Comparison of ENCODE assay signal across 19 cellular contexts in the genomic region with DNA sequence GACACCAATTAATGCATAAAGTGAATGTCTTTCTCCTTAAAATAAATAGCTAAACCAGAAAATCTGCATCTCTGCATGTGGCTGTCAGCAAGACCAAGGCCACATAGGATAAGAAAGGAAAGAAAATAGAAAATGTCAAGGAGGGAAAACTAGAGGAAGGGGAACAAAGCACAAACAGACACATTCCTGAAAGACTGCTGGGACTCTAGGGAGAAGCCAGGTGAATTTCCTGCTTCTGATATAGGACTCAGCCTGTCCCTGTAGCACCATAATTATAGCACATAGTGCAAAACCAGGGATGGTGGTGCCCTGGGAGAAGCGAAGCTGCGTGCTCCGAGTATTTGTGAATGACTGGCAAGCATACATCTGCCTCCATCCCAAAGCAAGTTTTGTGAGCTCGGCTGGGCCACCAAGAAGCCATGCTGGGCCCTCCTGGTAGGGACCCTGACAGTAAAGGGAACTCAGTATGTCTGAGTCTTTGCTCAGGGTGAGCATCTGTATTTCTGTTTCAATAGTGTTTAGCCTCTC. TPM values are rescaled to one million over a fixed set of nuclear protein-coding genes. Genes with fewer than 3 reads are reported as not detected.
DNase-seq lines count a peak whose midpoint lies in the region; ATAC-seq and TF ChIP-seq lines count a peak whose summit lies in the region.
"Had no signal": no experiment of that assay in that cellular context is flagged by ENCODE, and none has a peak within 500 bp of the region (broad histone marks: within the 10 kb centered on the region; RNA-seq: fewer than 3 reads in every experiment).

No MANE protein-coding gene starts in this region.

- no peak for TF ChIP-seq POLR2A in sigmoid colon (IDR thresholded peaks at IDR 0.05)

- no peaks in the 10 kb centered on the region for H3K9me2 ChIP-seq in GM23248 (ENCODE audit: insufficient read depth)

- H3K4me1 ChIP-seq in GM23248 (ENCODE audit: insufficient read depth): peaks cover 100% of the 10 kb centered on the region
- H3K4me1 ChIP-seq in sigmoid colon: peaks cover 0 to 100% (median 99%) of the 10 kb centered on the region in 4 donors

- peak overlapping the region; percentile 63 for H3K4me2 ChIP-seq in GM23248 (ENCODE audit: unreplicated experiment)
- H3K4me2 ChIP-seq: KMS-11 had no signal

- in situ Hi-C loops in GM23248 (cut with MboI): no loop called here

- H3F3A ChIP-seq in GM23248 (ENCODE audit: insufficient read depth): peaks cover 100% of the 10 kb centered on the region

- TF ChIP-seq CTCF in WTC11 (IDR thresholded peaks at IDR 0.05): no peak
- TF ChIP-seq CTCF in sigmoid colon (IDR thresholded peaks at IDR 0.05): no peak

- peak overlapping the region; percentile 63 for H3K27ac Mint-ChIP-seq in WTC11
- H3K27ac Mint-ChIP-seq: stimulated activated effector memory CD8-positive, alpha-beta T cell treated with anti-CD3 and anti-CD28 coated beads, Interleukin-12 subunit alpha, Interleukin-12 subunit beta, amount 100 ng/mL, for 72 hours; T-helper 1 cell treated with Interleukin-12 subunit alpha and Interleukin-12 subunit beta and Interleukin-4 antibody, amounts not matched to agents 30 μg/mL and 1 μg/mL, for 36 hours had no signal

- POLR2A ChIA-PET in WTC11 (lab: Charles Lee): interaction anchor here (0.6 to 0.9 kb wide), 3 partner anchors 14 to 1749 kb away, joined by 3 to 5 read pairs (median 3); a partner anchor contains a TSS

- no peak for TF ChIP-seq EP300 in sigmoid colon (IDR thresholded peaks at IDR 0.05)

- H4K20me1 ChIP-seq in GM23248 (ENCODE audit: insufficient read depth): peaks cover 37% of the 10 kb centered on the region

- peaks cover 64% of the 10 kb centered on the region for H3K4me1 Mint-ChIP-seq in WTC11
- H3K4me1 Mint-ChIP-seq: stimulated activated effector memory CD8-positive, alpha-beta T cell treated with anti-CD3 and anti-CD28 coated beads, Interleukin-12 subunit alpha, Interleukin-12 subunit beta, amount 100 ng/mL, for 72 hours had no signal

- ATAC-seq in WTC11 (peak; percentile 51), HG02938 (IDR thresholded peaks at IDR 0.05; ENCODE audit: unreplicated experiment) (no peak), HG03175 (IDR thresholded peaks at IDR 0.05; ENCODE audit: unreplicated experiment) (no peak)
- ATAC-seq: body of pancreas; stimulated activated effector memory CD8-positive, alpha-beta T cell treated with anti-CD3 and anti-CD28 coated beads, Interleukin-12 subunit alpha, Interleukin-12 subunit beta, amount 100 ng/mL, for 72 hours had no signal

- H3K4me3 Mint-ChIP-seq in WTC11: no peak overlapping the region
- H3K4me3 Mint-ChIP-seq: stimulated activated effector memory CD8-positive, alpha-beta T cell treated with anti-CD3 and anti-CD28 coated beads, Interleukin-12 subunit alpha, Interleukin-12 subunit beta, amount 100 ng/mL, for 72 hours; T-helper 1 cell treated with Interleukin-12 subunit alpha and Interleukin-12 subunit beta and Interleukin-4 antibody, amounts not matched to agents 30 μg/mL and 1 μg/mL, for 36 hours had no signal

- H3K4me3 ChIP-seq in GM23248 (peak overlapping the region; percentile 20; the same call in 1 of the 2 replicates), sigmoid colon (no peak overlapping the region), H7 (ENCODE audit: insufficient read depth, low read depth, low read length) (no peak overlapping the region)
- H3K4me3 ChIP-seq: body of pancreas had no signal

- CTCF ChIA-PET in WTC11 (lab: Charles Lee): interaction anchor here (0.8 to 2.9 kb wide), 3 partner anchors 14 to 122 kb away, joined by 3 to 15 read pairs (median 7); a partner anchor contains a TSS

- DNase-seq in GM23248 (no peak), WTC11 (ENCODE audit: low spot score) (no peak), kidney tubule cell (ENCODE audit: low spot score) (peak; percentile 37), sigmoid colon (no peak), NCI-H524 treated with DMSO at 0.1 percent for 48 hours (lab: John Stamatoyannopoulos, UW) (no peak), H7 (no peak)
- DNase-seq: activated CD4-positive, alpha-beta T cell treated with anti-CD3 and anti-CD28 coated beads for 1 hour; activated CD8-positive, alpha-beta memory T cell treated with anti-CD3 and anti-CD28 coated beads, Interleukin-2, amount 50 U/mL, for 4 hours; activated naive CD4-positive, alpha-beta T cell treated with Interleukin-2 at 50 U/mL for 16 hours; AML-193; body of pancreas; NCI-H1105 treated with DMSO at 0.1 percent for 48 hours; NCI-H2171 treated with DMSO at 0.1 percent for 48 hours; small intestine had no signal

- no peaks in the 10 kb centered on the region for H3K9me3 Mint-ChIP-seq in WTC11
- H3K9me3 Mint-ChIP-seq: stimulated activated effector memory CD8-positive, alpha-beta T cell treated with anti-CD3 and anti-CD28 coated beads, Interleukin-12 subunit alpha, Interleukin-12 subunit beta, amount 100 ng/mL, for 72 hours; T-helper 1 cell treated with Interleukin-12 subunit alpha and Interleukin-12 subunit beta and Interleukin-4 antibody, amounts not matched to agents 30 μg/mL and 1 μg/mL, for 36 hours had no signal

- 77 to 89% methylated on average over 4 of the region's 4 CpGs for WGBS in GM23248 (ENCODE audit: low coverage in 1 of 2, low lambda C conversion rate in 2 of 2, missing lambda C conversion rate in 2 of 2), 2 experiments
- WGBS in sigmoid colon, 2 donors: 94 to 97% methylated on average over 4 of the region's 4 CpGs

- peaks cover 100% of the 10 kb centered on the region for H3K79me2 ChIP-seq in GM23248 (ENCODE audit: insufficient read depth)

- peak overlapping the region; percentile 89 for H3K27ac ChIP-seq in GM23248
- peak overlapping the region; percentile 37 to 96 (median 69) for H3K27ac ChIP-seq in sigmoid colon
- H3K27ac ChIP-seq: KMS-11 had no signal

- no peaks in the 10 kb centered on the region for H3K27me3 ChIP-seq in GM23248 (replicated peaks; ENCODE audit: insufficient read depth)
- H3K27me3 ChIP-seq in sigmoid colon: no peaks in the 10 kb centered on the region
- no peaks in the 10 kb centered on the region for H3K27me3 ChIP-seq in H7 (ENCODE audit: control insufficient read depth, insufficient read depth, low read length)
- H3K27me3 ChIP-seq: body of pancreas had no signal

- intact Hi-C loops in sigmoid colon (cut with DNase I): no loop called here

- peak overlapping the region; percentile 65 for H3K9ac ChIP-seq in GM23248
- H3K9ac ChIP-seq: KMS-11 had no signal

- peaks cover 50% of the 10 kb centered on the region for H3K36me3 Mint-ChIP-seq in WTC11
- H3K36me3 Mint-ChIP-seq: stimulated activated effector memory CD8-positive, alpha-beta T cell treated with anti-CD3 and anti-CD28 coated beads, Interleukin-12 subunit alpha, Interleukin-12 subunit beta, amount 100 ng/mL, for 72 hours had no signal

- H3K36me3 ChIP-seq in GM23248 (ENCODE audit: low read depth) (peaks cover 73% of the 10 kb centered on the region), sigmoid colon (peaks cover 0 to 21% (median 0%) of the 10 kb centered on the region in 4 donors), H7 (replicated peaks; ENCODE audit: control insufficient read depth, insufficient read depth, low read length) (peaks cover 29% of the 10 kb centered on the region)

- H3K9me3 ChIP-seq in GM23248 (ENCODE audit: low read depth): no peaks in the 10 kb centered on the region
- no peaks in the 10 kb centered on the region for H3K9me3 ChIP-seq in sigmoid colon
- H3K9me3 ChIP-seq: body of pancreas had no signal

- no peak overlapping the region for H2AFZ ChIP-seq in GM23248

- no peaks in the 10 kb centered on the region for H3K27me3 Mint-ChIP-seq in WTC11 (ENCODE audit: low read depth)

TF ChIP-seq in WTC11, 78 proteins besides CTCF, POLR2A, EP300 and RAD21:
- TF ChIP-seq SP1 (CRISPR knock-in tag; conservative IDR thresholded peaks at IDR 0.05) (no peak), KAT7 (CRISPR knock-in tag; IDR thresholded peaks at IDR 0.05; ENCODE audit: borderline replicate concordance) (no peak)
- TF ChIP-seq, protein P1, sequence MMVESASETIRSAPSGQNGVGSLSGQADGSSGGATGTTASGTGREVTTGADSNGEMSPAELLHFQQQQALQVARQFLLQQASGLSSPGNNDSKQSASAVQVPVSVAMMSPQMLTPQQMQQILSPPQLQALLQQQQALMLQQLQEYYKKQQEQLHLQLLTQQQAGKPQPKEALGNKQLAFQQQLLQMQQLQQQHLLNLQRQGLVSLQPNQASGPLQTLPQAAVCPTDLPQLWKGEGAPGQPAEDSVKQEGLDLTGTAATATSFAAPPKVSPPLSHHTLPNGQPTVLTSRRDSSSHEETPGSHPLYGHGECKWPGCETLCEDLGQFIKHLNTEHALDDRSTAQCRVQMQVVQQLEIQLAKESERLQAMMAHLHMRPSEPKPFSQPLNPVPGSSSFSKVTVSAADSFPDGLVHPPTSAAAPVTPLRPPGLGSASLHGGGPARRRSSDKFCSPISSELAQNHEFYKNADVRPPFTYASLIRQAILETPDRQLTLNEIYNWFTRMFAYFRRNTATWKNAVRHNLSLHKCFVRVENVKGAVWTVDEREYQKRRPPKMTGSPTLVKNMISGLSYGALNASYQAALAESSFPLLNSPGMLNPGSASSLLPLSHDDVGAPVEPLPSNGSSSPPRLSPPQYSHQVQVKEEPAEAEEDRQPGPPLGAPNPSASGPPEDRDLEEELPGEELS (CRISPR knock-in tag; IDR thresholded peaks at IDR 0.05): no peak

RNA-seq across cellular contexts. Expression of a gene that starts 14.2 kb away (rescaled TPM):
- 4,171 and 4,244 TPM in 2 replicates for total RNA-seq in GM23248 (2014; rRNA removed; shearing (Covaris generic))
- polyA plus RNA-seq in GM23248 (2016; fragmentation: Nextera tagmentation; extraction: Ambion mirVana): 1,910 and 1,919 TPM in 2 replicates
- total RNA-seq in WTC11 (2021): 271 to 286 TPM (median 272 TPM) in 3 replicates
- total RNA-seq in sigmoid colon: 100 to 1,000 TPM; 266 to 653 (median 320) TPM
- 10 to 100 TPM in 2 of 3 donors, 1 to 10 TPM in 1; 8.1 to 56.2 (median 24.6) TPM for polyA plus RNA-seq in sigmoid colon
- total RNA-seq in H7 (2014; rRNA removed; shearing (Covaris generic)): 318 and 343 TPM in 2 replicates
